In the genomic region with DNA sequence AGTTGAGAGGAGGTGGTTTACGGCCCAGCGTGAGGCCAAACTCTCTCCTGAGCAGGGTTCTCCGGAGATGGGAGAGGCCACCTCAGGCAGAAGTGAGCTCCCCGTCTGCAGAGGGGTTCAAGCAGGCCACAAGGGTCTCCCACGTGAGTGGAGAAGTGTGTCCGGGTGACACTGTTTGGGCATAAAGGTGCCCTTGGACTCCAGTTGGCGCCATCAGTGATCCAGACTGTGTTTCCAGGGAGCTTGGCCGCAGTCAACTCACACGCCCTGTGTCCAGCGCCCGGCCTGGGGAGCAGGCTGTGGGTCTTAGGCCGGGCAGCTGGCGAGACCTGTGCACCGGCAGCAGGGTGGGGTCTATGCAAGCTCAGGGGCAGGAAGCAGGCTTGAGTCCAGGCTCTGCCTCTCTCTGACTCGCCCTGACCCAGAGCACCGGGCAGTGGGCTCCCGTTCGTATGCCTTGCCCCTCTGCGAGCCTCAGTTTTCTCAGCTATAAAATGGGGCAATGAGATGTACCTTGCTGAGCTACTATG, we compare ENCODE assay signal across 24 cellular contexts. TPM values are rescaled to one million over a fixed set of nuclear protein-coding genes. Genes with fewer than 3 reads are reported as not detected.
"Had no signal": no experiment of that assay in that cellular context is flagged by ENCODE, and none has a peak within 500 bp of the region (broad histone marks: within the 10 kb centered on the region; RNA-seq: fewer than 3 reads in every experiment).

No MANE protein-coding gene starts in this region.

- H3K4me3 ChIP-seq: coronary artery, esophagus muscularis mucosa, gastroesophageal sphincter, heart right ventricle, neural progenitor cell, pancreas, sigmoid colon, stomach, thyroid gland had no signal

- H3K27ac ChIP-seq: coronary artery, esophagus muscularis mucosa, foreskin keratinocyte, gastroesophageal sphincter, heart right ventricle, neural progenitor cell, pancreas, sigmoid colon, stomach, thyroid gland had no signal

- H3K27me3 ChIP-seq: esophagus muscularis mucosa, gastroesophageal sphincter, heart right ventricle, neural progenitor cell, pancreas, sigmoid colon, stomach, thyroid gland had no signal

- H3K4me2 ChIP-seq: neural progenitor cell had no signal

- FAIRE-seq: endothelial cell of umbilical vein, pancreas had no signal

- H3K36me3 ChIP-seq: gastroesophageal sphincter, neural progenitor cell, pancreas, sigmoid colon, thyroid gland had no signal

- H3K4me1 ChIP-seq: foreskin keratinocyte, neural progenitor cell, pancreas had no signal

- ATAC-seq: foreskin keratinocyte; gastroesophageal sphincter; heart right ventricle; naive thymus-derived CD4-positive, alpha-beta T cell; pancreas; stimulated activated effector memory CD8-positive, alpha-beta T cell treated with anti-CD3 and anti-CD28 coated beads, Interleukin-12 subunit alpha, Interleukin-12 subunit beta, amount 100 ng/mL, for 72 hours had no signal

- H3K9ac ChIP-seq: neural progenitor cell had no signal

- DNase-seq: dermis blood vessel endothelial cell; effector memory CD4-positive, alpha-beta T cell; foreskin keratinocyte; hippocampal formation; immature natural killer cell; islet precursor cell; mesendoderm; midbrain; naive thymus-derived CD4-positive, alpha-beta T cell; nucleus accumbens; sigmoid colon; stimulated activated CD4-positive, alpha-beta T cell treated with anti-CD3 and anti-CD28 coated beads, Interleukin-2, amount 100 ng/mL, for 24 hours; stimulated activated CD4-positive, alpha-beta T cell treated with anti-CD3 and anti-CD28 coated beads, Interleukin-4, amount 100 ng/mL, for 24 hours; stimulated activated naive CD4-positive, alpha-beta T cell treated with Interleukin-2 at 50 U/mL for 16 hours; stomach; thyroid gland had no signal

- H3K9me3 ChIP-seq: esophagus muscularis mucosa, gastroesophageal sphincter, heart right ventricle, pancreas, sigmoid colon, stomach, thyroid gland had no signal

- H2AFZ ChIP-seq: neural progenitor cell had no signal

RNA-seq across cellular contexts. Expression of a gene that starts 24.6 kb away (rescaled TPM):
- total RNA-seq: foreskin keratinocyte; naive thymus-derived CD4-positive, alpha-beta T cell had no signal
- polyA plus RNA-seq: foreskin keratinocyte; immature natural killer cell; naive thymus-derived CD4-positive, alpha-beta T cell had no signal
